ENCODE assay signal across 27 cellular contexts in the genomic region with DNA sequence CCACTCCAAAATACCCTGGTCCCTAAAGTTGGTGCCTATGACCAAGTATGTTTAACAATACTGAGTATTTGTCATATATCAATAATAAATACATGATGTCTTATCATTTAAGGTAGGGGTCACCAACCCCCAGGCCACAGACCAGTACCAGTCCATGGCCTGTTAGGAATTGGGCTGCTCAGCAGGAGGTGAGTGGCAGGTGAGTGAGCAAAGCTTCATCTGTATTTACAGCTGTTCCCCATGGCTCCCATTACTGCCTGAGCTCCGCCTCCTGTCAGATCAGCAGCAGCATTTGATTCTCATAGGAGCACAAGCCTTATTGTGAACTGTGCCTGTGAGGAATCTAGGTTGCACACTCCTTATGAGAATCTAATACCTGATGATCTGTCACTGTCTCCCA.
"Had no signal": no experiment of that assay in that cellular context is flagged by ENCODE, and none has a peak within 500 bp of the region (broad histone marks: within the 10 kb centered on the region; RNA-seq: fewer than 3 reads in every experiment).

No MANE protein-coding gene starts in this region.

- H3K36me3 Mint-ChIP-seq: activated CD4-positive, alpha-beta memory T cell treated with anti-CD3 and anti-CD28 coated beads for 36 hours; T-cell had no signal

- H3K9me3 ChIP-seq: breast epithelium, colonic mucosa, MG63 had no signal

- H3K9me3 Mint-ChIP-seq: activated CD4-positive, alpha-beta memory T cell treated with anti-CD3 and anti-CD28 coated beads for 36 hours; activated CD4-positive, alpha-beta T cell treated with anti-CD3 and anti-CD28 coated beads, Interleukin-2, amount 10 ng/mL, durations not matched to agents 7 days and 5 days; activated naive CD4-positive, alpha-beta T cell treated with anti-CD3 and anti-CD28 coated beads, Interleukin-2, amount 50 U/mL, for 24 hours; activated T-cell treated with anti-CD3 and anti-CD28 coated beads, Interleukin-2, amount 50 U/mL, for 4 hours; activated T-helper 2 cell treated with anti-CD3 and anti-CD28 coated beads, Interferon-gamma antibody, Interleukin-2, Interleukin-4, amounts not matched to agents 10 μg/mL and 5 μg/mL and 100 μg/mL, durations not matched to agents 14 hours and 24 hours and 36 hours; T-cell had no signal

- H3K4me2 ChIP-seq: KMS-11 had no signal

- ATAC-seq: activated T-cell treated with anti-CD3 and anti-CD28 coated beads, Interleukin-2, amount 50 U/mL, for 4 hours; Panc1; Right ventricle myocardium inferior; T-cell had no signal

- H3K4me3 Mint-ChIP-seq: activated CD4-positive, alpha-beta memory T cell treated with anti-CD3 and anti-CD28 coated beads for 36 hours; activated CD4-positive, alpha-beta T cell treated with anti-CD3 and anti-CD28 coated beads, Interleukin-2, amount 10 ng/mL, durations not matched to agents 7 days and 5 days; activated naive CD4-positive, alpha-beta T cell treated with anti-CD3 and anti-CD28 coated beads, Interleukin-2, amount 50 U/mL, for 24 hours; activated T-cell treated with anti-CD3 and anti-CD28 coated beads, Interleukin-2, amount 50 U/mL, for 4 hours; T-cell had no signal

- H3K4me1 Mint-ChIP-seq: activated CD4-positive, alpha-beta T cell treated with anti-CD3 and anti-CD28 coated beads, Interleukin-2, amount 10 ng/mL, durations not matched to agents 7 days and 5 days; activated naive CD4-positive, alpha-beta T cell treated with anti-CD3 and anti-CD28 coated beads, Interleukin-2, amount 50 U/mL, for 24 hours; T-cell had no signal

- H3K36me3 ChIP-seq: breast epithelium, colonic mucosa, MG63 had no signal

- H3K27ac ChIP-seq: breast epithelium, colonic mucosa, KMS-11 had no signal

- H3K27ac Mint-ChIP-seq: activated CD4-positive, alpha-beta memory T cell treated with anti-CD3 and anti-CD28 coated beads for 36 hours; activated CD4-positive, alpha-beta T cell treated with anti-CD3 and anti-CD28 coated beads, Interleukin-2, amount 10 ng/mL, durations not matched to agents 7 days and 5 days; activated naive CD4-positive, alpha-beta T cell treated with anti-CD3 and anti-CD28 coated beads, Interleukin-2, amount 50 U/mL, for 24 hours; activated T-helper 2 cell treated with anti-CD3 and anti-CD28 coated beads, Interferon-gamma antibody, Interleukin-2, Interleukin-4, amounts not matched to agents 10 μg/mL and 5 μg/mL and 100 μg/mL, durations not matched to agents 14 hours and 24 hours and 36 hours; T-cell had no signal

- H3K27me3 ChIP-seq: breast epithelium, colonic mucosa, MG63 had no signal

- H3K4me1 ChIP-seq: breast epithelium, colonic mucosa had no signal

- H3K4me3 ChIP-seq: breast epithelium, colonic mucosa, MG63, SK-N-MC had no signal

- H3K9ac ChIP-seq: KMS-11 had no signal

- DNase-seq: activated CD4-positive, alpha-beta memory T cell treated with anti-CD3 and anti-CD28 coated beads for 36 hours; activated CD4-positive, alpha-beta T cell treated with anti-CD3 and anti-CD28 coated beads, Interleukin-2, amount 10 ng/mL, durations not matched to agents 7 days and 5 days; activated CD4-positive, CD25-positive, alpha-beta regulatory T cell; activated CD8-positive, alpha-beta memory T cell treated with anti-CD3 and anti-CD28 coated beads for 24 hours; activated gamma-delta T cell treated with Interleukin-2 at 50 U/mL for 16 hours; activated T-cell treated with anti-CD3 and anti-CD28 coated beads, Interleukin-2, amount 50 U/mL, for 4 hours; aorta; colonic mucosa; MG63; MV-4-11; NCI-H1092 treated with DMSO at 0.1 percent for 48 hours; NCI-H146; NCI-H187 treated with DMSO at 0.1 percent for 48 hours; NCI-H2081 treated with DMSO at 0.1 percent for 48 hours; NCI-H526; OCI-M1; RPMI8226; T-cell; T-helper 2 cell; T1000 had no signal

- H3K27me3 Mint-ChIP-seq: activated naive CD4-positive, alpha-beta T cell treated with anti-CD3 and anti-CD28 coated beads, Interleukin-2, amount 50 U/mL, for 24 hours had no signal
